In the genomic region with DNA sequence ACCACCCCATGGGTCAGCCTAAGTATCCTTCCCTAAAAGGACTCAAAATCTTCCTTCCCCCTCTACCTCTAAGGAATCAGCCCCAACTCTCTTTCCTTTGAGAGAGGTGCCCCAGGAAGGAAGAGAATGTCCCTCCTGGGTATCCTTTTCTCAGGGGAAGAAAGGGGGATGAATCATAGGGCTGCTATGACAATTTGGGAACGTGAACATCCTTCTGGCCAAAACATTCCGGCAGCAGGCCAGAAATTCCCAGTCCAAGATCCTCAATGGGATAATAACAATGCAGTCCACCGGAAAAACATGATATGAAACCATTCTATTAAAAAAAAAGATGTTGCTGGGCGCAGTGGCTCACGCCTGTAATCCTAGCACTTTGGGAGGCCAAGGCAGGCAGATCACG, we compare ENCODE assay signal across 27 cellular contexts. TPM values are rescaled to one million over a fixed set of nuclear protein-coding genes. Genes with fewer than 3 reads are reported as not detected.
A peak's percentile ranks its signal among the peaks of the same experiment; 100 is the strongest.
DNase-seq lines count a peak whose midpoint lies in the region; ATAC-seq, FAIRE-seq and TF ChIP-seq lines count a peak whose summit lies in the region.
"Had no signal": no experiment of that assay in that cellular context is flagged by ENCODE, and none has a peak within 500 bp of the region (broad histone marks: within the 10 kb centered on the region; RNA-seq: fewer than 3 reads in every experiment).

No MANE protein-coding gene starts in this region.

- intact Hi-C loops in MCF 10A (cut with micrococcal nuclease): no loop called here
- intact Hi-C loops in breast epithelium (cut with DNase I; ENCODE audit: low total_unique reads): no loop called here

- H3K4me3 Mint-ChIP-seq in MCF 10A (ENCODE audit: unreplicated experiment): no peak overlapping the region
- H3K4me3 Mint-ChIP-seq: CD14-positive monocyte; CD4-positive, alpha-beta memory T cell; GM23338; H9 had no signal

- H3K27ac Mint-ChIP-seq in MCF 10A (ENCODE audit: low read depth, unreplicated experiment): no peak overlapping the region
- H3K27ac Mint-ChIP-seq: CD14-positive monocyte; CD4-positive, alpha-beta memory T cell; GM23338 had no signal

- ATAC-seq in HG02970 (IDR thresholded peaks at IDR 0.05; ENCODE audit: low FRiP score, unreplicated experiment): no peak
- ATAC-seq: A549, GM23338, HCT116 had no signal

- no peak overlapping the region for H3K27ac ChIP-seq in breast epithelium
- H3K27ac ChIP-seq: 22Rv1; A549; BLaER1 treated with 17β-estradiol and CSF1 and Interleukin-3, amounts not matched to agents 10 nM and 100 nM had no signal

- CTCF ChIA-PET in MCF 10A (lab: Yijun Ruan, JAX): interaction anchor here (0.6 to 0.7 kb wide), 2 partner anchors 118 to 153 kb away, joined by 3 to 4 read pairs; no protein-coding TSS in a partner anchor

- H3K4me1 Mint-ChIP-seq in MCF 10A (ENCODE audit: insufficient read depth, unreplicated experiment): peaks cover 10% of the 10 kb centered on the region
- H3K4me1 Mint-ChIP-seq: CD4-positive, alpha-beta memory T cell had no signal

- H3K9me3 Mint-ChIP-seq in MCF 10A (ENCODE audit: unreplicated experiment): no peaks in the 10 kb centered on the region

- H3K36me3 ChIP-seq in breast epithelium: no peaks in the 10 kb centered on the region
- H3K36me3 ChIP-seq: BE2C had no signal

- TF ChIP-seq POLR2A in breast epithelium (IDR thresholded peaks at IDR 0.05): no peak

- H3K27me3 Mint-ChIP-seq in MCF 10A (ENCODE audit: insufficient read depth, unreplicated experiment): no peaks in the 10 kb centered on the region

- H3K4me3 ChIP-seq in breast epithelium (no peak overlapping the region), fibroblast of pulmonary artery (replicated peaks; ENCODE audit: low read depth, low read length) (no peak overlapping the region)
- H3K4me3 ChIP-seq: A549; BLaER1 treated with 17β-estradiol and CSF1 and Interleukin-3, amounts not matched to agents 10 nM and 100 nM; GM23338 had no signal

- peak; percentile 54 for DNase-seq in MCF 10A (ENCODE audit: unreplicated experiment)
- no peak for DNase-seq in breast epithelium (ENCODE audit: low spot score in 2 of 2)
- DNase-seq in M059J (ENCODE audit: low read depth): peak; percentile 50
- DNase-seq in fibroblast of pulmonary artery (ENCODE audit: low read depth): peak; percentile 27
- peak; percentile 53 for DNase-seq in urothelium cell line (ENCODE audit: low spot score)
- DNase-seq in stimulated activated CD4-positive, alpha-beta T cell treated with anti-CD3 and anti-CD28 coated beads, Interleukin-4, amount 100 ng/mL, for 4 hours: no peak
- DNase-seq in DMS114 treated with DMSO at 0.1 percent for 48 hours (lab: John Stamatoyannopoulos, UW; ENCODE audit: unreplicated experiment): no peak
- DNase-seq: ACHN; AML-193; BE2C; Calu3; CD4-positive, alpha-beta memory T cell; COR-L47; DMS153; DMS79; GF-D8; H9 had no signal

- no peaks in the 10 kb centered on the region for H3K36me3 Mint-ChIP-seq in MCF 10A (ENCODE audit: insufficient read depth, unreplicated experiment)
- H3K36me3 Mint-ChIP-seq: CD14-positive monocyte; CD4-positive, alpha-beta memory T cell had no signal

- no TSS peak for BruUV-seq in MCF 10A (replicated peaks; lab: Mats Ljungman, UMichigan)

- H3K4me1 ChIP-seq in breast epithelium: no peaks in the 10 kb centered on the region
- H3K4me1 ChIP-seq: A549, BE2C had no signal

- no peaks in the 10 kb centered on the region for H3K27me3 ChIP-seq in breast epithelium
- H3K27me3 ChIP-seq: BE2C; BLaER1 treated with 17β-estradiol and CSF1 and Interleukin-3, amounts not matched to agents 10 nM and 100 nM had no signal

- POLR2A ChIA-PET in MCF 10A (lab: Yijun Ruan, JAX): no interaction called here

- FAIRE-seq in urothelium cell line (lab: Jason Lieb, UNC): no peak
- FAIRE-seq: A549, GM12891, GM18507 had no signal

- peaks cover 10 to 14% of the 10 kb centered on the region in 2 donors for H3K9me3 ChIP-seq in breast epithelium
- H3K9me3 ChIP-seq: A549, BE2C had no signal

- no peak for TF ChIP-seq CTCF in MCF 10A (IDR thresholded peaks at IDR 0.05; ENCODE audit: unreplicated experiment)
- no peak for TF ChIP-seq CTCF in breast epithelium (IDR thresholded peaks at IDR 0.05)
- no peak for TF ChIP-seq CTCF in fibroblast of pulmonary artery (IDR thresholded peaks at IDR 0.05; ENCODE audit: low read length, missing control alignments)

RNA-seq across cellular contexts. Expression of a gene that starts 50.8 kb away (rescaled TPM):
- total RNA-seq in MCF 10A (2022) (1.5 and 2.3 TPM in 2 replicates), breast epithelium (1 to 10 TPM in 2 of 3 donors, under 1 TPM in 1; 0.59 to 3.4 (median 2.3) TPM)
- total RNA-seq in M059J (2014; rRNA removed; shearing (Covaris generic)): 0.91 TPM in 2 replicates
- total RNA-seq: Calu3; CD4-positive, alpha-beta memory T cell; G401 had no signal

Comparison
In these comparisons a context has a peak if more than half of its experiments do, and no peak if none do; other contexts are left out.
1. DNase-seq: peak in MCF 10A (single experiment), M059J (single experiment), fibroblast of pulmonary artery (single experiment) and urothelium cell line (single experiment); none in breast epithelium (0 of 2), stimulated activated CD4-positive, alpha-beta T cell treated with anti-CD3 and anti-CD28 coated beads, Interleukin-4, amount 100 ng/mL, for 4 hours (0 of 2) and DMS114 treated with DMSO at 0.1 percent for 48 hours (single experiment).